8 cellular contexts compared by ENCODE assay signal in genomic region chr11:32176223-32176811, GRCh38.
DNase-seq lines count a peak whose midpoint lies in the region; ATAC-seq and TF ChIP-seq lines count a peak whose summit lies in the region.

No MANE protein-coding gene starts in this region.

- no peaks in the 10 kb centered on the region for H3K36me3 ChIP-seq in CD4-positive, CD25-positive, alpha-beta regulatory T cell (ENCODE audit: control insufficient read depth, insufficient read depth, low read length)

- H3K27me3 Mint-ChIP-seq in CD4-positive, CD25-positive, alpha-beta regulatory T cell = peaks cover 7% of the 10 kb centered on the region

- H3K4me1 ChIP-seq in CD4-positive, CD25-positive, alpha-beta regulatory T cell (ENCODE audit: control insufficient read depth, insufficient read depth, low read length, poor library complexity, severe bottlenecking) = no peaks in the 10 kb centered on the region

- no peaks in the 10 kb centered on the region for H3K9me3 Mint-ChIP-seq in CD4-positive, CD25-positive, alpha-beta regulatory T cell

- no peaks in the 10 kb centered on the region for H3K4me1 Mint-ChIP-seq in CD4-positive, CD25-positive, alpha-beta regulatory T cell

- H3K27me3 ChIP-seq in CD4-positive, CD25-positive, alpha-beta regulatory T cell (ENCODE audit: control insufficient read depth, insufficient read depth, low read length) = no peaks in the 10 kb centered on the region
- H3K27me3 ChIP-seq in dorsolateral prefrontal cortex = peaks cover 0 to 8% (median 0%) of the 10 kb centered on the region in 45 donors

- H3K27ac ChIP-seq in CD4-positive, CD25-positive, alpha-beta regulatory T cell (ENCODE audit: insufficient read depth, low read length, poor library complexity, severe bottlenecking) = no peak overlapping the region
- H3K27ac ChIP-seq in dorsolateral prefrontal cortex = no peak overlapping the region

- peak overlapping the region in 1 of 3 donors; percentile 26 for H3K27ac Mint-ChIP-seq in CD4-positive, CD25-positive, alpha-beta regulatory T cell

- H3K4me3 ChIP-seq in CD4-positive, CD25-positive, alpha-beta regulatory T cell (ENCODE audit: low read depth, low read length) = no peak overlapping the region
- peak overlapping the region in 2 of 59 donors; percentile 10 to 20 for H3K4me3 ChIP-seq in dorsolateral prefrontal cortex

- peak; percentile 53 to 83 (median 68) for DNase-seq in CD4-positive, CD25-positive, alpha-beta regulatory T cell
- DNase-seq in NCI-H748 (lab: John Stamatoyannopoulos, UW; ENCODE audit: unreplicated experiment) (peak; percentile 69), dorsolateral prefrontal cortex (peak; percentile 46 to 90 (median 79)), medulla oblongata (ENCODE audit: extremely low spot score) (peak; percentile 97)
- peak; percentile 65 to 72 for DNase-seq in activated CD4-positive, alpha-beta T cell treated with anti-CD3 and anti-CD28 coated beads, Interleukin-2, amount 50 U/mL, for 4 hours
- DNase-seq in stimulated activated CD8-positive, alpha-beta memory T cell treated with anti-CD3 and anti-CD28 coated beads, Interleukin-15, amount 100 ng/mL, for 24 hours (ENCODE audit: low read depth) = peak; percentile 47

- TF ChIP-seq CTCF in dorsolateral prefrontal cortex (IDR thresholded peaks at IDR 0.05 in 54 of 56, conservative IDR thresholded peaks at IDR 0.05 in 2 of 56; ENCODE audit: low read depth in 1 of 56, partially characterized antibody in 56 of 56) = peak; percentile 74 to 99 (median 92)

- no peaks in the 10 kb centered on the region for H3K9me3 ChIP-seq in CD4-positive, CD25-positive, alpha-beta regulatory T cell (ENCODE audit: control insufficient read depth in 2 of 2, low read length in 2 of 2)

- ATAC-seq in CD4-positive, CD25-positive, alpha-beta regulatory T cell (ENCODE audit: low read depth in 2 of 2) = peak; percentile 50 to 66
- ATAC-seq in GM19372 (IDR thresholded peaks at IDR 0.05; ENCODE audit: low read depth, unreplicated experiment) (peak; percentile 53), HG03565 (IDR thresholded peaks at IDR 0.05; ENCODE audit: unreplicated experiment) (peak; percentile 79)

- no peaks in the 10 kb centered on the region for H3K36me3 Mint-ChIP-seq in CD4-positive, CD25-positive, alpha-beta regulatory T cell

- intact Hi-C loops in dorsolateral prefrontal cortex (cut with DNase I) = loop anchor here (1.0 to 10.0 kb wide), 4 partner anchors 118 to 932 kb away; no protein-coding TSS in a partner anchor

- no peak overlapping the region for H3K4me3 Mint-ChIP-seq in CD4-positive, CD25-positive, alpha-beta regulatory T cell

Comparison
In these comparisons a context has a peak if more than half of its experiments do, and no peak if none do; other contexts are left out.
1. DNase-seq: peak in every context shown above with its lines; median percentile 97 in medulla oblongata; 79 in dorsolateral prefrontal cortex; 69 in NCI-H748; 68 in activated CD4-positive, alpha-beta T cell treated with anti-CD3 and anti-CD28 coated beads, Interleukin-2, amount 50 U/mL, for 4 hours; 68 in CD4-positive, CD25-positive, alpha-beta regulatory T cell; 47 in stimulated activated CD8-positive, alpha-beta memory T cell treated with anti-CD3 and anti-CD28 coated beads, Interleukin-15, amount 100 ng/mL, for 24 hours.